In genomic region chr1:187641907-187642306, GRCh38 we compare ENCODE assay signal across 23 cellular contexts.
"Had no signal": no experiment of that assay in that cellular context is flagged by ENCODE, and none has a peak within 500 bp of the region (broad histone marks: within the 10 kb centered on the region; RNA-seq: fewer than 3 reads in every experiment).

No MANE protein-coding gene starts in this region.

- ATAC-seq: activated CD4-positive, CD25-positive, alpha-beta regulatory T cell treated with anti-CD3 and anti-CD28 coated beads, Interleukin-2, amount 50 U/mL, for 24 hours; activated CD8-positive, alpha-beta T cell treated with anti-CD3 and anti-CD28 coated beads, Interleukin-2, amount 10 ng/mL, durations not matched to agents 7 days and 5 days; activated naive CD8-positive, alpha-beta T cell treated with anti-CD3 and anti-CD28 coated beads, Interleukin-2, amount 50 U/mL, for 24 hours; naive thymus-derived CD8-positive, alpha-beta T cell had no signal

- H3K4me1 Mint-ChIP-seq: activated CD4-positive, alpha-beta T cell treated with anti-CD3 and anti-CD28 coated beads, Interleukin-2, amount 10 ng/mL, durations not matched to agents 7 days and 5 days; activated naive CD8-positive, alpha-beta T cell treated with anti-CD3 and anti-CD28 coated beads, Interleukin-2, amount 50 U/mL, for 24 hours; naive thymus-derived CD8-positive, alpha-beta T cell had no signal

- H3K4me1 ChIP-seq: left ventricle myocardium inferior, spleen, upper lobe of left lung had no signal

- H3K4me3 Mint-ChIP-seq: activated CD4-positive, alpha-beta T cell treated with anti-CD3 and anti-CD28 coated beads, Interleukin-2, amount 10 ng/mL, durations not matched to agents 7 days and 5 days; activated CD8-positive, alpha-beta T cell treated with anti-CD3 and anti-CD28 coated beads, Interleukin-2, amount 10 ng/mL, durations not matched to agents 7 days and 5 days; activated naive CD8-positive, alpha-beta T cell treated with anti-CD3 and anti-CD28 coated beads, Interleukin-2, amount 50 U/mL, for 24 hours; activated T-helper 1 cell treated with anti-CD3 and anti-CD28 coated beads, Interleukin-12 subunit alpha, Interleukin-12 subunit beta, Interleukin-2, Interleukin-4 antibody, amounts not matched to agents 30 ng/mL and 10 ng/mL and 1 ng/mL, durations not matched to agents 14 hours and 24 hours and 36 hours; brain; mesothelial cell of epicardium; naive thymus-derived CD8-positive, alpha-beta T cell; T-helper 1 cell treated with Interleukin-12 subunit alpha and Interleukin-12 subunit beta and Interleukin-4 antibody, amounts not matched to agents 30 μg/mL and 1 μg/mL, for 36 hours had no signal

- H3K27ac ChIP-seq: left ventricle myocardium inferior, spleen, upper lobe of left lung had no signal

- H3K36me3 ChIP-seq: left ventricle myocardium inferior, spleen, upper lobe of left lung had no signal

- H3K27me3 Mint-ChIP-seq: activated CD4-positive, alpha-beta T cell treated with anti-CD3 and anti-CD28 coated beads, Interleukin-2, amount 10 ng/mL, durations not matched to agents 7 days and 5 days; activated naive CD8-positive, alpha-beta T cell treated with anti-CD3 and anti-CD28 coated beads, Interleukin-2, amount 50 U/mL, for 24 hours; brain; naive thymus-derived CD8-positive, alpha-beta T cell; progenitor cell of endocrine pancreas had no signal

- H3K9me3 ChIP-seq: upper lobe of left lung had no signal

- H3K27me3 ChIP-seq: spleen, upper lobe of left lung had no signal

- H3K27ac Mint-ChIP-seq: activated CD4-positive, alpha-beta T cell treated with anti-CD3 and anti-CD28 coated beads, Interleukin-2, amount 10 ng/mL, durations not matched to agents 7 days and 5 days; activated CD8-positive, alpha-beta T cell treated with anti-CD3 and anti-CD28 coated beads, Interleukin-2, amount 10 ng/mL, durations not matched to agents 7 days and 5 days; activated naive CD8-positive, alpha-beta T cell treated with anti-CD3 and anti-CD28 coated beads, Interleukin-2, amount 50 U/mL, for 24 hours; activated T-helper 1 cell treated with anti-CD3 and anti-CD28 coated beads, Interleukin-12 subunit alpha, Interleukin-12 subunit beta, Interleukin-2, Interleukin-4 antibody, amounts not matched to agents 30 ng/mL and 10 ng/mL and 1 ng/mL, durations not matched to agents 14 hours and 24 hours and 36 hours; mesothelial cell of epicardium; naive thymus-derived CD8-positive, alpha-beta T cell; progenitor cell of endocrine pancreas; T-helper 1 cell treated with Interleukin-12 subunit alpha and Interleukin-12 subunit beta and Interleukin-4 antibody, amounts not matched to agents 30 μg/mL and 1 μg/mL, for 36 hours had no signal

- H3K9me3 Mint-ChIP-seq: activated T-helper 1 cell treated with anti-CD3 and anti-CD28 coated beads, Interleukin-12 subunit alpha, Interleukin-12 subunit beta, Interleukin-2, Interleukin-4 antibody, amounts not matched to agents 30 ng/mL and 10 ng/mL and 1 ng/mL, durations not matched to agents 14 hours and 24 hours and 36 hours had no signal

- H3K4me3 ChIP-seq: left ventricle myocardium inferior, spleen, upper lobe of left lung had no signal

- DNase-seq: activated CD4-positive, alpha-beta T cell treated with anti-CD3 and anti-CD28 coated beads, Interleukin-2, amount 10 ng/mL, durations not matched to agents 7 days and 5 days; activated CD8-positive, alpha-beta T cell treated with anti-CD3 and anti-CD28 coated beads, Interleukin-2, amount 10 ng/mL, durations not matched to agents 7 days and 5 days; activated gamma-delta T cell; activated naive CD4-positive, alpha-beta T cell treated with anti-CD3 and anti-CD28 coated beads, Interleukin-2, amount 50 U/mL, for 16 hours; activated naive CD8-positive, alpha-beta T cell treated with anti-CD3 and anti-CD28 coated beads, Interleukin-2, amount 50 U/mL, for 24 hours; anterior cingulate cortex; caudate nucleus; dermis blood vessel endothelial cell; effector CD8-positive, alpha-beta T cell; erythroblast; left ventricle myocardium inferior; naive thymus-derived CD8-positive, alpha-beta T cell; retina; spleen; stimulated activated CD4-positive, alpha-beta T cell treated with anti-CD3 and anti-CD28 coated beads, Interleukin-4, amount 100 ng/mL, for 1 hour; stimulated activated naive CD4-positive, alpha-beta T cell; upper lobe of left lung had no signal

- H3K36me3 Mint-ChIP-seq: brain; mesothelial cell of epicardium; naive thymus-derived CD8-positive, alpha-beta T cell had no signal
